In genomic region chr1:16948282-16948891, GRCh38 we compare ENCODE assay signal across 2 cellular contexts.
TF ChIP-seq lines count a peak whose summit lies in the region.

No MANE protein-coding gene starts in this region.

TF ChIP-seq in K562, 482 proteins besides CTCF, POLR2A, EP300 and RAD21:
- peak; percentile 95 for TF ChIP-seq ZBTB33 (CRISPR knock-in tag; IDR thresholded peaks at IDR 0.05)

TF ChIP-seq in HepG2, 621 proteins besides CTCF, POLR2A, EP300 and RAD21:
- TF ChIP-seq ZBTB33 (CRISPR knock-in tag; IDR thresholded peaks at IDR 0.05), result 0 out of 2 replicates have a peak, but pooled peaks have one; percentile 18
